In genomic region chr16:47625115-47625567, GRCh38 we compare ENCODE assay signal across 30 cellular contexts.
"Had no signal": no experiment of that assay in that cellular context is flagged by ENCODE, and none has a peak within 500 bp of the region (broad histone marks: within the 10 kb centered on the region; RNA-seq: fewer than 3 reads in every experiment).

No MANE protein-coding gene starts in this region.

- H3K27me3 ChIP-seq: left lung, pancreas, suprapubic skin, tibial nerve, uterus had no signal

- DNase-seq: hypothalamus; immature natural killer cell; kidney; left colon; left lung; lower lobe of right lung; mammary epithelial cell; mesenchymal stem cell; naive B cell; natural killer cell; nucleus accumbens; pancreas; posterior cingulate gyrus; retina; right cardiac atrium; stimulated activated CD4-positive, alpha-beta T cell treated with anti-CD3 and anti-CD28 coated beads, Interleukin-12 subunit alpha, Interleukin-12 subunit beta, amount 100 ng/mL, for 4 hours; stimulated activated CD4-positive, alpha-beta T cell treated with anti-CD3 and anti-CD28 coated beads, Interleukin-15, amount 100 ng/mL, for 24 hours; stimulated activated CD4-positive, alpha-beta T cell treated with anti-CD3 and anti-CD28 coated beads, Interleukin-2, amount 100 ng/mL, for 24 hours; stimulated activated CD4-positive, alpha-beta T cell treated with anti-CD3 and anti-CD28 coated beads, Interleukin-4, amount 100 ng/mL, for 1 hour; stimulated activated naive B cell treated with anti-CD40 and anti-IgM and Interleukin-4, amounts not matched to agents 10 μg/mL and 1 μg/mL and 100 μg/mL, for 72 hours; stimulated activated naive CD8-positive, alpha-beta T cell treated with anti-CD3 and anti-CD28 coated beads, Interleukin-15, Interleukin-2, amounts not matched to agents 100 U/mL and 50 U/mL, for 24 hours; uterus had no signal

- H3K27ac Mint-ChIP-seq: immature natural killer cell; natural killer cell; stimulated activated naive B cell treated with anti-CD40 and anti-IgM and Interleukin-4, amounts not matched to agents 10 μg/mL and 1 μg/mL and 100 μg/mL, for 72 hours; type B pancreatic cell had no signal

- H3K4me1 Mint-ChIP-seq: immature natural killer cell had no signal

- H3K27me3 Mint-ChIP-seq: naive B cell; stimulated activated naive B cell treated with anti-CD40 and anti-IgM and Interleukin-4, amounts not matched to agents 10 μg/mL and 1 μg/mL and 100 μg/mL, for 72 hours; type B pancreatic cell had no signal

- H3K36me3 Mint-ChIP-seq: natural killer cell, type B pancreatic cell had no signal

- H3K27ac ChIP-seq: lower lobe of right lung, pancreas, prostate gland, skin epidermis, suprapubic skin, thoracic aorta, tibial nerve, uterus had no signal

- H3K4me3 ChIP-seq: left lung, lower lobe of right lung, pancreas, prostate gland, skin epidermis, suprapubic skin, thoracic aorta, tibial nerve, uterus had no signal

- FAIRE-seq: islet of Langerhans, kidney, pancreas had no signal

- H3K36me3 ChIP-seq: lower lobe of right lung, pancreas, prostate gland, suprapubic skin, thoracic aorta, uterus had no signal

- H3K4me3 Mint-ChIP-seq: immature natural killer cell; natural killer cell; stimulated activated naive B cell treated with anti-CD40 and anti-IgM and Interleukin-4, amounts not matched to agents 10 μg/mL and 1 μg/mL and 100 μg/mL, for 72 hours; type B pancreatic cell had no signal

- H3K9me3 Mint-ChIP-seq: immature natural killer cell, natural killer cell, type B pancreatic cell had no signal

- H3K4me1 ChIP-seq: lower lobe of right lung, pancreas, prostate gland, suprapubic skin, tibial nerve, uterus had no signal

- ATAC-seq: left colon; left lung; natural killer cell; pancreas; right cardiac atrium; sciatic nerve; stimulated activated naive B cell treated with anti-CD40 and anti-IgM and Interleukin-4, amounts not matched to agents 10 μg/mL and 1 μg/mL and 100 μg/mL, for 72 hours; stimulated activated naive CD8-positive, alpha-beta T cell treated with anti-CD3 and anti-CD28 coated beads, Interleukin-15, Interleukin-2, amounts not matched to agents 100 U/mL and 50 U/mL, for 24 hours had no signal

- H3K9me3 ChIP-seq: lower lobe of right lung, pancreas, prostate gland, suprapubic skin, thoracic aorta, uterus had no signal
